22 cellular contexts compared by ENCODE assay signal in the genomic region with DNA sequence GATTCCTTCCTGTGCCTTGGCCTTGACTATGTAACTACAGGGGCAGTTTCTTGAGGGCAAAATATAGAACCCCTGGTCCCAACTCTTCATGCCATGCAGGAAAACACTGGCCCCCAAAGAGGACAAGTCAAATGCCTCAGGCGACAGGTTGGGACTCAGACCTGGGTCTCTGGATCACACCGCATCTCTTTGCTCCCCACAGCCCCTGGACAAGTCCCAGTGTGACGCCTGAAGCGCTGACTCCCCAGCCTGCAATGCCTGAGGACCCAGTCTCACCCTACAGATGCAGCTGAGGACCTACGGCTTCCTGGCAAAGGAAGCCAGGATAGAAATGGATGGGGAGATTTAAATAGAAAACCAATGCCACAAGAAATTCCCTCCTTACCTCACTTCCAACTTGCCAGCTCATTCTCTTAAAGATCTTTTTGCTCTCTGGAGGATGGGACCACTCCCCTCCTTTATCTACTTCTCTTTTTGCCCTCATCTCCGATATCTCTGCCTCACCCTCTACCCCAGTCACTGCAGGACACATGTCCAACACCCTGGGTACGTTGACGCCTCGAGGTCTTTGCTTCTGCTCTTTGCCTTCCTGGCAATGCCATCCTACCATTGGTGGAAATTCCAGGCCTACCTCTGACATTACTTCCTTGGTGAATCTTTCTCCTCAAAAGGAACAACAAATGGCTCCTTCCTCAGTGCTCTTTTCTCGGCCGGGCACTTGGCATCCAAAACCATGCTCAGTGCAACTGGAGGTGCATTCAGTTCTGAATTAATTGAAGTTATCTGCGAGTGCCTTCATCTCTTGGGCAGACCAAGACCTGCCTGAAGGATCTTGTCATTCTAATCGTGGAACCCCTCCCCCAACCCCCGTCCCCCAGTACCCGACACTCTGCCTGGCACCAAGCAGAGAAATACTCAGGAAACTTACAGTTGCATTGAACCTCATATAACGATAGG. TPM values are rescaled to one million over a fixed set of nuclear protein-coding genes. Genes with fewer than 3 reads are reported as not detected.
DNase-seq lines count a peak whose midpoint lies in the region; ATAC-seq and TF ChIP-seq lines count a peak whose summit lies in the region.
"Had no signal": no experiment of that assay in that cellular context is flagged by ENCODE, and none has a peak within 500 bp of the region (broad histone marks: within the 10 kb centered on the region; RNA-seq: fewer than 3 reads in every experiment).

No MANE protein-coding gene starts in this region.

- no peaks in the 10 kb centered on the region for H3K27me3 ChIP-seq in CD4-positive, alpha-beta T cell (ENCODE audit: control insufficient read depth, insufficient read depth, low read length)
- H3K27me3 ChIP-seq: BE2C, gastroesophageal sphincter had no signal

- no peak overlapping the region for H3K27ac ChIP-seq in CD4-positive, alpha-beta T cell (ENCODE audit: low read depth, low read length)
- H3K27ac ChIP-seq: spleen had no signal

- DNase-seq in Ammon's horn (ENCODE audit: low spot score) = peak; percentile 1
- no peak for DNase-seq in CD4-positive, alpha-beta T cell
- peak in 1 of 2 donors; percentile 10 for DNase-seq in central memory CD8-positive, alpha-beta T cell (ENCODE audit: low spot score in 2 of 2)
- peak; percentile 4 for DNase-seq in natural killer cell
- DNase-seq in NCI-H2107 (lab: John Stamatoyannopoulos, UW) = no peak
- no peak for DNase-seq in NCI-H2029 treated with DMSO at 0.1 percent for 48 hours (lab: John Stamatoyannopoulos, UW)
- DNase-seq: activated gamma-delta T cell treated with Interleukin-2 at 50 U/mL for 16 hours; BE2C; cerebellar nuclear complex; effector memory CD4-positive, alpha-beta T cell; NCI-H2029; NCI-H446; NK-92 treated with Interleukin-12 subunit alpha and Interleukin-12 subunit beta, amount 100 ng/mL, for 24 hours; spleen; stimulated activated CD4-positive, alpha-beta T cell treated with anti-CD3 and anti-CD28 coated beads, Interleukin-4, amount 100 ng/mL, for 24 hours; stimulated activated naive CD8-positive, alpha-beta T cell treated with anti-CD3 and anti-CD28 coated beads, Interleukin-15, amount 100 ng/mL, for 72 hours; trophoblast cell had no signal

- H3K4me3 Mint-ChIP-seq in CD4-positive, alpha-beta T cell = peak overlapping the region; percentile 93
- H3K4me3 Mint-ChIP-seq in central memory CD8-positive, alpha-beta T cell = peak overlapping the region; percentile 40
- no peak overlapping the region for H3K4me3 Mint-ChIP-seq in natural killer cell

- no peak for TF ChIP-seq CTCF in CD4-positive, alpha-beta T cell (IDR thresholded peaks at IDR 0.05)
- TF ChIP-seq CTCF in natural killer cell (IDR thresholded peaks at IDR 0.05) = no peak

- H3K9me3 ChIP-seq in CD4-positive, alpha-beta T cell (ENCODE audit: control insufficient read depth, low read length) = no peaks in the 10 kb centered on the region
- H3K9me3 ChIP-seq: BE2C, gastroesophageal sphincter, HAP-1, spleen had no signal

- no peaks in the 10 kb centered on the region for H3K36me3 Mint-ChIP-seq in CD4-positive, alpha-beta T cell (ENCODE audit: low read depth)
- H3K36me3 Mint-ChIP-seq in central memory CD8-positive, alpha-beta T cell (ENCODE audit: insufficient read depth) = peaks cover 2% of the 10 kb centered on the region
- no peaks in the 10 kb centered on the region for H3K36me3 Mint-ChIP-seq in natural killer cell

- peaks cover 33% of the 10 kb centered on the region for H3K27me3 Mint-ChIP-seq in CD4-positive, alpha-beta T cell
- no peaks in the 10 kb centered on the region for H3K27me3 Mint-ChIP-seq in central memory CD8-positive, alpha-beta T cell
- peaks cover 15 to 22% of the 10 kb centered on the region in 2 donors for H3K27me3 Mint-ChIP-seq in natural killer cell (ENCODE audit: low read depth in 2 of 2)

- POLR2A ChIA-PET in CD4-positive, alpha-beta T cell (lab: Charles Lee) = no interaction called here

- ATAC-seq in CD4-positive, alpha-beta T cell (ENCODE audit: poor library complexity) = no peak
- ATAC-seq in central memory CD8-positive, alpha-beta T cell (replicated peaks; ENCODE audit: extremely low read depth, poor library complexity, severe bottlenecking) = no peak
- no peak for ATAC-seq in natural killer cell
- ATAC-seq in GM18909 (IDR thresholded peaks at IDR 0.05; ENCODE audit: poor library complexity, unreplicated experiment) = no peak
- ATAC-seq: esophagus mucosa; gastroesophageal sphincter; stimulated activated naive CD8-positive, alpha-beta T cell treated with anti-CD3 and anti-CD28 coated beads, Interleukin-15, amount 100 ng/mL, for 72 hours had no signal

- CTCF ChIA-PET in CD4-positive, alpha-beta T cell (lab: Charles Lee) = no interaction called here

- H3K4me1 Mint-ChIP-seq in CD4-positive, alpha-beta T cell (ENCODE audit: low read depth) = peaks cover 28% of the 10 kb centered on the region
- H3K4me1 Mint-ChIP-seq in central memory CD8-positive, alpha-beta T cell = peaks cover 27% of the 10 kb centered on the region
- H3K4me1 Mint-ChIP-seq in natural killer cell = peaks cover 32 to 35% of the 10 kb centered on the region in 2 donors

- no peak overlapping the region for H3K27ac Mint-ChIP-seq in CD4-positive, alpha-beta T cell
- H3K27ac Mint-ChIP-seq in central memory CD8-positive, alpha-beta T cell (ENCODE audit: low read depth) = no peak overlapping the region
- H3K27ac Mint-ChIP-seq in natural killer cell = no peak overlapping the region
- H3K27ac Mint-ChIP-seq: activated CD4-positive, alpha-beta memory T cell treated with anti-CD3 and anti-CD28 coated beads, Interleukin-2, amount 10 ng/mL, durations not matched to agents 7 days and 5 days; stimulated activated naive CD8-positive, alpha-beta T cell treated with anti-CD3 and anti-CD28 coated beads, Interleukin-15, amount 100 ng/mL, for 72 hours had no signal

- no peaks in the 10 kb centered on the region for H3K9me3 Mint-ChIP-seq in CD4-positive, alpha-beta T cell
- no peaks in the 10 kb centered on the region for H3K9me3 Mint-ChIP-seq in central memory CD8-positive, alpha-beta T cell
- H3K9me3 Mint-ChIP-seq in natural killer cell = no peaks in the 10 kb centered on the region
- H3K9me3 Mint-ChIP-seq: activated CD4-positive, alpha-beta memory T cell treated with anti-CD3 and anti-CD28 coated beads, Interleukin-2, amount 10 ng/mL, durations not matched to agents 7 days and 5 days had no signal

- intact Hi-C loops in CD4-positive, alpha-beta T cell (cut with DNase I, micrococcal nuclease) = loop anchor here in 1 of 2 experiments (10.0 kb wide), 3 partner anchors 770 to 1260 kb away; a partner anchor contains a TSS
- intact Hi-C loops in natural killer cell (cut with micrococcal nuclease) = no loop called here

RNA-seq across cellular contexts. Expression of a gene that starts 2.0 kb away (rescaled TPM):
- 1 to 10 TPM; 2.5 to 3.4 TPM for total RNA-seq in CD4-positive, alpha-beta T cell
- 10 to 100 TPM; 10.3 to 14.7 (median 13.7) TPM for total RNA-seq in natural killer cell

Comparison
In these comparisons a context has a peak if more than half of its experiments do, and no peak if none do; other contexts are left out.
1. DNase-seq: peak in Ammon's horn (single experiment) and natural killer cell (single experiment); none in CD4-positive, alpha-beta T cell (0 of 10), NCI-H2107 (single experiment) and NCI-H2029 treated with DMSO at 0.1 percent for 48 hours (single experiment).